16 cellular contexts compared by ENCODE assay signal in the genomic region with DNA sequence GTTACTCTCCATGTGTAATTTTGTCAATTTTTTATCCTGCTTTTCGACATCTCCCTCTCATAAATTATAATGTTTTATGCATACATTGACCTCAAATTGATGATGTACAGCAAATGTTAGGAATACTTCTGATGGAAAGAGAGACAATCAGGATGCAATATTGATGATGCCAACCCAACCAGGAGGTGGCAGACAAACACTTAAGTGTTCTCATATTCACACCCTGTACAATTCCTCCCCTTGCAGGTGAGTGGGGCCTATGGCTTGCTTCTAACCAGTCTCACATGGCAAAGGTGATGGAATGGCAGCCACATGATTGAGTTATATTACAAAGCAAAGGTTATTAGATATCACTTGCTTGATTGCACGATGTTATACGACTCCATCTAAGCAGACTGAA.
DNase-seq lines count a peak whose midpoint lies in the region; ATAC-seq and TF ChIP-seq lines count a peak whose summit lies in the region.
"Had no signal": no experiment of that assay in that cellular context is flagged by ENCODE, and none has a peak within 500 bp of the region (broad histone marks: within the 10 kb centered on the region; RNA-seq: fewer than 3 reads in every experiment).

No MANE protein-coding gene starts in this region.

- H3K4me1 ChIP-seq in BE2C, result no peaks in the 10 kb centered on the region
- H3K4me1 ChIP-seq in Karpas-422 (ENCODE audit: low read length), result no peaks in the 10 kb centered on the region
- H3K4me1 ChIP-seq: BLaER1, uterus had no signal

- H3K36me3 ChIP-seq in BE2C (no peaks in the 10 kb centered on the region), Karpas-422 (ENCODE audit: insufficient read depth, low read length) (no peaks in the 10 kb centered on the region)
- H3K36me3 ChIP-seq: BLaER1, uterus had no signal

- DNase-seq in BE2C, result peak; percentile 10
- DNase-seq in Karpas-422, result peak; percentile 42
- DNase-seq in OCI-M1 (lab: John Stamatoyannopoulos, UW), result peak; percentile 25
- DNase-seq in head of caudate nucleus, result peak in 28 of 42 donors; percentile 2 to 64 (median 25)
- no peak for DNase-seq in HCEC 1CT
- no peak for DNase-seq in COLO829 (ENCODE audit: low spot score)
- no peak for DNase-seq in GM13977 (ENCODE audit: low spot score)
- DNase-seq: activated B cell treated with CpG ODN at 0.5 μM for 24 hours; activated effector memory CD4-positive, alpha-beta T cell treated with anti-CD3 and anti-CD28 coated beads, Interleukin-2, amount 50 U/mL, for 16 hours; KBM-7; midbrain; NCI-H1694; uterus had no signal

- no peak for ATAC-seq in HG03432 (IDR thresholded peaks at IDR 0.05; ENCODE audit: unreplicated experiment)

- no peaks in the 10 kb centered on the region for H3K9me3 ChIP-seq in BE2C
- H3K9me3 ChIP-seq in Karpas-422 (ENCODE audit: low read length), result no peaks in the 10 kb centered on the region
- H3K9me3 ChIP-seq: BLaER1, uterus had no signal

- H3K9me2 ChIP-seq in Karpas-422 (replicated peaks; ENCODE audit: insufficient read depth, low read length), result 0 out of 2 replicates have a peak, but pooled peaks cover 4% of the 10 kb centered on the region

- H3K9ac ChIP-seq in Karpas-422 (ENCODE audit: low read length), result no peak overlapping the region
- H3K9ac ChIP-seq: BLaER1 had no signal

- intact Hi-C loops in head of caudate nucleus (cut with DNase I), result no loop called here

- no peaks in the 10 kb centered on the region for H3K27me3 ChIP-seq in BE2C
- no peaks in the 10 kb centered on the region for H3K27me3 ChIP-seq in Karpas-422 (ENCODE audit: low read length)
- H3K27me3 ChIP-seq: BLaER1, uterus had no signal

- in situ Hi-C loops in GM13977 (cut with MboI; ENCODE audit: low pct_unique_long_range_greater_than_20kb, low sequenced_read_pairs, unreplicated experiment), result no loop called here

- TF ChIP-seq CTCF in BE2C (IDR thresholded peaks at IDR 0.05; ENCODE audit: low read depth, low read length) (peak; percentile 30), GM13977 (IDR thresholded peaks at IDR 0.05; ENCODE audit: extremely low read depth, insufficient read depth, missing control alignments) (no peak)

- no peaks in the 10 kb centered on the region for H3K79me2 ChIP-seq in Karpas-422 (ENCODE audit: low read length)

- H2AFZ ChIP-seq in Karpas-422 (ENCODE audit: low read length), result no peak overlapping the region

- H4K20me1 ChIP-seq in Karpas-422 (ENCODE audit: insufficient read depth, low read depth, low read length), result no peaks in the 10 kb centered on the region
- H4K20me1 ChIP-seq: BLaER1 had no signal

- H3K4me2 ChIP-seq in Karpas-422 (ENCODE audit: low read depth, low read length, poor library complexity, severe bottlenecking), result no peak overlapping the region
- H3K4me2 ChIP-seq: BLaER1 had no signal

- no peak overlapping the region for H3K4me3 ChIP-seq in BE2C (ENCODE audit: low read depth, low read length)
- no peak overlapping the region for H3K4me3 ChIP-seq in Karpas-422 (ENCODE audit: low read length)
- H3K4me3 ChIP-seq: BLaER1, skin epidermis, uterus had no signal

- no peak overlapping the region for H3K27ac ChIP-seq in Karpas-422 (ENCODE audit: low read length)
- H3K27ac ChIP-seq: BLaER1, skin epidermis, uterus had no signal

Comparison
In these comparisons a context has a peak if more than half of its experiments do, and no peak if none do; other contexts are left out.
1. DNase-seq: peak in BE2C (single experiment), Karpas-422 (single experiment), OCI-M1 (single experiment) and head of caudate nucleus (28 of 42); none in HCEC 1CT (single experiment), COLO829 (single experiment) and GM13977 (single experiment).